In genomic region chr7:135427166-135427565, GRCh38 we compare ENCODE assay signal across 22 cellular contexts.
"Had no signal": no experiment of that assay in that cellular context is flagged by ENCODE, and none has a peak within 500 bp of the region (broad histone marks: within the 10 kb centered on the region; RNA-seq: fewer than 3 reads in every experiment).

No MANE protein-coding gene starts in this region.

- H3K4me1 ChIP-seq: upper lobe of right lung had no signal

- H3K36me3 Mint-ChIP-seq: natural killer cell treated with Interleukin-12 subunit alpha and Interleukin-12 subunit beta and Interleukin-15 and Interleukin-18, amount 100 ng/mL, for 72 hours had no signal

- H3K27ac ChIP-seq: left ventricle myocardium inferior, ovary, right atrium auricular region, right lobe of liver, suprapubic skin, thoracic aorta, tibial artery, upper lobe of right lung had no signal

- H3K9me3 Mint-ChIP-seq: mesothelial cell of epicardium; natural killer cell treated with Interleukin-12 subunit alpha and Interleukin-12 subunit beta and Interleukin-15 and Interleukin-18, amount 100 ng/mL, for 72 hours; stimulated activated naive CD8-positive, alpha-beta T cell treated with anti-CD3 and anti-CD28 coated beads, Interleukin-15, Interleukin-2, amounts not matched to agents 100 ng/mL and 50 ng/mL, for 24 hours had no signal

- H3K4me2 ChIP-seq: smooth muscle cell had no signal

- H3K27me3 Mint-ChIP-seq: naive thymus-derived CD4-positive, alpha-beta T cell; natural killer cell treated with Interleukin-12 subunit alpha and Interleukin-12 subunit beta and Interleukin-15 and Interleukin-18, amount 100 ng/mL, for 72 hours; progenitor cell of endocrine pancreas; stimulated activated naive CD8-positive, alpha-beta T cell treated with anti-CD3 and anti-CD28 coated beads, Interleukin-15, Interleukin-2, amounts not matched to agents 100 ng/mL and 50 ng/mL, for 24 hours had no signal

- FAIRE-seq: urothelium cell line had no signal

- ATAC-seq: naive thymus-derived CD4-positive, alpha-beta T cell; natural killer cell treated with Interleukin-12 subunit alpha and Interleukin-12 subunit beta and Interleukin-15 and Interleukin-18, amount 100 ng/mL, for 72 hours; right lobe of liver; upper lobe of right lung had no signal

- DNase-seq: islet precursor cell; left ventricle myocardium inferior; mesendoderm; naive thymus-derived CD4-positive, alpha-beta T cell; ovary; right lobe of liver; stimulated activated CD4-positive, alpha-beta T cell treated with anti-CD3 and anti-CD28 coated beads, Interleukin-1b, Interleukin-23, amount 100 ng/mL, for 48 hours; stimulated activated CD4-positive, alpha-beta T cell treated with anti-CD3 and anti-CD28 coated beads, Interleukin-2, amount 100 ng/mL, for 48 hours; stimulated activated naive CD4-positive, alpha-beta T cell; tibial artery; trophoblast cell; upper lobe of right lung had no signal

- H3K9me3 ChIP-seq: left ventricle myocardium inferior, ovary, right atrium auricular region, right lobe of liver, suprapubic skin, thoracic aorta, tibial artery, upper lobe of right lung had no signal

- H3K27ac Mint-ChIP-seq: natural killer cell treated with Interleukin-12 subunit alpha and Interleukin-12 subunit beta and Interleukin-15 and Interleukin-18, amount 100 ng/mL, for 72 hours; stimulated activated naive CD8-positive, alpha-beta T cell treated with anti-CD3 and anti-CD28 coated beads, Interleukin-15, Interleukin-2, amounts not matched to agents 100 ng/mL and 50 ng/mL, for 24 hours had no signal

- H3K27me3 ChIP-seq: ovary, right atrium auricular region, right lobe of liver, suprapubic skin, tibial artery, upper lobe of right lung had no signal

- H3K36me3 ChIP-seq: left ventricle myocardium inferior, ovary, right atrium auricular region, right lobe of liver, suprapubic skin, thoracic aorta, tibial artery, upper lobe of right lung had no signal

- H3K4me3 ChIP-seq: left ventricle myocardium inferior, lung, ovary, right atrium auricular region, right lobe of liver, smooth muscle cell, suprapubic skin, thoracic aorta, tibial artery, upper lobe of right lung had no signal

- H3K4me3 Mint-ChIP-seq: mesothelial cell of epicardium; naive thymus-derived CD4-positive, alpha-beta T cell; natural killer cell treated with Interleukin-12 subunit alpha and Interleukin-12 subunit beta and Interleukin-15 and Interleukin-18, amount 100 ng/mL, for 72 hours; stimulated activated naive CD8-positive, alpha-beta T cell treated with anti-CD3 and anti-CD28 coated beads, Interleukin-15, Interleukin-2, amounts not matched to agents 100 ng/mL and 50 ng/mL, for 24 hours had no signal
